ENCODE assay signal across 27 cellular contexts in genomic region chr4:43362875-43363636, GRCh38.
"Had no signal": no experiment of that assay in that cellular context is flagged by ENCODE, and none has a peak within 500 bp of the region (broad histone marks: within the 10 kb centered on the region; RNA-seq: fewer than 3 reads in every experiment).

No MANE protein-coding gene starts in this region.

- H3K9me3 Mint-ChIP-seq: effector memory CD8-positive, alpha-beta T cell; endodermal cell had no signal

- FAIRE-seq: colon, endometrium, endothelial cell of umbilical vein had no signal

- H3K27ac Mint-ChIP-seq: dendritic cell treated with granulocyte-macrophage colony-stimulating factor and Interleukin-4, amounts not matched to agents 40 ng/mL and 50 ng/mL, for 4 days; effector memory CD8-positive, alpha-beta T cell; endodermal cell had no signal

- H3K4me3 ChIP-seq: colonic mucosa, coronary artery, dorsolateral prefrontal cortex, esophagus muscularis mucosa, esophagus squamous epithelium, gastrocnemius medialis, gastroesophageal sphincter, heart left ventricle, heart right ventricle, hepatocyte had no signal

- H3K27ac ChIP-seq: colonic mucosa, coronary artery, dorsolateral prefrontal cortex, epithelial cell of prostate, esophagus muscularis mucosa, esophagus squamous epithelium, foreskin keratinocyte, gastrocnemius medialis, gastroesophageal sphincter, heart left ventricle, heart right ventricle, hepatocyte had no signal

- H3K4me3 Mint-ChIP-seq: dendritic cell treated with granulocyte-macrophage colony-stimulating factor and Interleukin-4, amounts not matched to agents 40 ng/mL and 50 ng/mL, for 4 days; effector memory CD8-positive, alpha-beta T cell; endodermal cell had no signal

- ATAC-seq: effector memory CD8-positive, alpha-beta T cell; esophagus mucosa; foreskin keratinocyte; gastrocnemius medialis; gastroesophageal sphincter; heart left ventricle; heart right ventricle had no signal

- H3K27me3 ChIP-seq: colonic mucosa, dorsolateral prefrontal cortex, esophagus muscularis mucosa, esophagus squamous epithelium, foreskin keratinocyte, gastrocnemius medialis, gastroesophageal sphincter, heart left ventricle, heart right ventricle, hepatocyte had no signal

- H3K4me2 ChIP-seq: hepatocyte had no signal

- H3K9me3 ChIP-seq: colonic mucosa, esophagus muscularis mucosa, esophagus squamous epithelium, gastrocnemius medialis, gastroesophageal sphincter, heart left ventricle had no signal

- H2AFZ ChIP-seq: hepatocyte had no signal

- H3K4me1 ChIP-seq: colonic mucosa, esophagus muscularis mucosa, esophagus squamous epithelium, foreskin keratinocyte, gastrocnemius medialis, gastroesophageal sphincter, heart left ventricle, heart right ventricle had no signal

- DNase-seq: colonic mucosa; cortex of kidney; dorsolateral prefrontal cortex; effector CD4-positive, alpha-beta T cell; effector CD8-positive, alpha-beta T cell; effector memory CD4-positive, alpha-beta T cell; effector memory CD8-positive, alpha-beta T cell; endodermal cell; erythroblast; esophagus squamous epithelium; foreskin fibroblast; foreskin keratinocyte; foreskin melanocyte; gastrocnemius medialis; head of caudate nucleus; heart left ventricle; heart right ventricle had no signal

- H3K79me2 ChIP-seq: hepatocyte had no signal

- H3K27me3 Mint-ChIP-seq: dendritic cell treated with granulocyte-macrophage colony-stimulating factor and Interleukin-4, amounts not matched to agents 40 ng/mL and 50 ng/mL, for 4 days; effector memory CD8-positive, alpha-beta T cell had no signal

- H3K36me3 ChIP-seq: colonic mucosa, esophagus muscularis mucosa, esophagus squamous epithelium, gastrocnemius medialis, gastroesophageal sphincter, heart left ventricle, heart right ventricle had no signal
